1 cellular context compared by ENCODE assay signal in the genomic region with DNA sequence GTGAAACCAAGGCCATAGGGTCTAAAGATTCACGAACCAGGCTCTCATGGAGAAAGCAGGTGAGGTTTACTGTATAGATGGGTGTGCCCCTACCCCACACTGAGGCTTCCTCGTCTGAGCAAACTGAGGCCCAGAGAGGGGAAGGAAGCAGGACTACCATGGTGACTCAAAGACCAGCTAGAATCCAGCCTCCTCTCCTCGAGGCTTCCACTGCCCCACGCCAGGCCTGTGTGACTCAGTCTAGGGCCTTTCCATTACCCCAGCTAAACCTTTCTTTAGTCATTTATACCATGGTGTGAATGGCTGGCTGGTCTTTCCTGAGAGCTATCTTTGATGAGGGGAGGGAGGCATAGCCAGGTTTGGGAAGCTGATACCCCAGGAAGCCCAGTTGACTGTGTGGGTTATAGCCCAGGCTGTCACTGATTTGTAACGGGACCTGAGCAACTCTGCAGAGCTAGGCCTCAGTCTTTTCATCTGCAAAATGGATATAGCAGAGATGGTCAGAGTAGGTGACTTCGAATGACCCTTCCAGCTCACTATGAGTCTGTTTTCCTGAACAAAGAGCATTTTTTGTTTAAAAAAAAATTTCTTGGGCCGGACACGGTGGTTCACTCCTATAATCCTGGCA.
TF ChIP-seq lines count a peak whose summit lies in the region.

No MANE protein-coding gene starts in this region.

TF ChIP-seq in endothelial cell of umbilical vein, 7 proteins besides CTCF, POLR2A, EP300 and RAD21:
- TF ChIP-seq, protein P1, sequence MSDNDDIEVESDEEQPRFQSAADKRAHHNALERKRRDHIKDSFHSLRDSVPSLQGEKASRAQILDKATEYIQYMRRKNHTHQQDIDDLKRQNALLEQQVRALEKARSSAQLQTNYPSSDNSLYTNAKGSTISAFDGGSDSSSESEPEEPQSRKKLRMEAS (IDR thresholded peaks at IDR 0.05; ENCODE audit: insufficient read depth, insufficient read length): no peak
- TF ChIP-seq GATA2 (IDR thresholded peaks at IDR 0.05; ENCODE audit: insufficient read depth, insufficient read length, low read depth, low read length) (no peak), FOS (IDR thresholded peaks at IDR 0.05; ENCODE audit: borderline replicate concordance, insufficient read depth, low read length) (no peak), EZH2 (IDR thresholded peaks at IDR 0.05; ENCODE audit: borderline replicate concordance, low read depth, low read length, severe bottlenecking) (no peak), JUN (IDR thresholded peaks at IDR 0.05; ENCODE audit: borderline replicate concordance, insufficient read depth, insufficient read length, low read depth) (no peak), MYC (IDR thresholded peaks at IDR 0.05; ENCODE audit: low read depth, low read length) (no peak), POLR2AphosphoS5 (IDR thresholded peaks at IDR 0.05; ENCODE audit: insufficient read depth, low read depth, low read length) (no peak)
TF ChIP-seq in endothelial cell of umbilical vein: peak in this region for 0.
